Comparison of ENCODE assay signal across 1 cellular context in genomic region chr1:21295545-21295944, GRCh38.
TF ChIP-seq lines count a peak whose summit lies in the region.

No MANE protein-coding gene starts in this region.

TF ChIP-seq in GM12878, 131 proteins besides CTCF, POLR2A, EP300 and RAD21:
- TF ChIP-seq, protein P1, sequence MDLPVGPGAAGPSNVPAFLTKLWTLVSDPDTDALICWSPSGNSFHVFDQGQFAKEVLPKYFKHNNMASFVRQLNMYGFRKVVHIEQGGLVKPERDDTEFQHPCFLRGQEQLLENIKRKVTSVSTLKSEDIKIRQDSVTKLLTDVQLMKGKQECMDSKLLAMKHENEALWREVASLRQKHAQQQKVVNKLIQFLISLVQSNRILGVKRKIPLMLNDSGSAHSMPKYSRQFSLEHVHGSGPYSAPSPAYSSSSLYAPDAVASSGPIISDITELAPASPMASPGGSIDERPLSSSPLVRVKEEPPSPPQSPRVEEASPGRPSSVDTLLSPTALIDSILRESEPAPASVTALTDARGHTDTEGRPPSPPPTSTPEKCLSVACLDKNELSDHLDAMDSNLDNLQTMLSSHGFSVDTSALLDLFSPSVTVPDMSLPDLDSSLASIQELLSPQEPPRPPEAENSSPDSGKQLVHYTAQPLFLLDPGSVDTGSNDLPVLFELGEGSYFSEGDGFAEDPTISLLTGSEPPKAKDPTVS (IDR thresholded peaks at IDR 0.05; ENCODE audit: low read depth, low read length), result no peak
